20 cellular contexts compared by ENCODE assay signal in genomic region chr1:41032147-41032546, GRCh38. TPM values are rescaled to one million over a fixed set of nuclear protein-coding genes. Genes with fewer than 3 reads are reported as not detected.
DNase-seq lines count a peak whose midpoint lies in the region; ATAC-seq and TF ChIP-seq lines count a peak whose summit lies in the region.
"Had no signal": no experiment of that assay in that cellular context is flagged by ENCODE, and none has a peak within 500 bp of the region (broad histone marks: within the 10 kb centered on the region; RNA-seq: fewer than 3 reads in every experiment).

No MANE protein-coding gene starts in this region.

- peaks cover 4% of the 10 kb centered on the region for H3K9me3 Mint-ChIP-seq in activated naive CD8-positive, alpha-beta T cell treated with anti-CD3 and anti-CD28 coated beads, Interleukin-2, amount 50 U/mL, for 24 hours
- no peaks in the 10 kb centered on the region for H3K9me3 Mint-ChIP-seq in activated naive CD8-positive, alpha-beta T cell treated with anti-CD3 and anti-CD28 coated beads for 36 hours
- peaks cover 0 to 2% (median 0%) of the 10 kb centered on the region in 7 donors for H3K9me3 Mint-ChIP-seq in CD4-positive, CD25-positive, alpha-beta regulatory T cell
- no peaks in the 10 kb centered on the region for H3K9me3 Mint-ChIP-seq in endothelial cell (ENCODE audit: unreplicated experiment)
- H3K9me3 Mint-ChIP-seq: CD4-positive, alpha-beta T cell; CD8-positive, alpha-beta memory T cell; GM23338; H9 had no signal

- H3K4me1 ChIP-seq in CD4-positive, CD25-positive, alpha-beta regulatory T cell (ENCODE audit: control insufficient read depth, insufficient read depth, low read length, poor library complexity, severe bottlenecking) = no peaks in the 10 kb centered on the region
- H3K4me1 ChIP-seq: BLaER1 had no signal

- H3K27me3 Mint-ChIP-seq in activated naive CD8-positive, alpha-beta T cell treated with anti-CD3 and anti-CD28 coated beads, Interleukin-2, amount 50 U/mL, for 24 hours = no peaks in the 10 kb centered on the region
- no peaks in the 10 kb centered on the region for H3K27me3 Mint-ChIP-seq in activated naive CD8-positive, alpha-beta T cell treated with anti-CD3 and anti-CD28 coated beads for 36 hours
- H3K27me3 Mint-ChIP-seq in CD4-positive, CD25-positive, alpha-beta regulatory T cell = no peaks in the 10 kb centered on the region
- H3K27me3 Mint-ChIP-seq in endothelial cell (ENCODE audit: unreplicated experiment) = no peaks in the 10 kb centered on the region
- H3K27me3 Mint-ChIP-seq: B cell; CD4-positive, alpha-beta T cell; CD8-positive, alpha-beta memory T cell had no signal

- no peak overlapping the region for H3K4me3 ChIP-seq in CD4-positive, CD25-positive, alpha-beta regulatory T cell (ENCODE audit: low read depth, low read length)
- H3K4me3 ChIP-seq: BLaER1, GM12878, GM23338 had no signal

- no peaks in the 10 kb centered on the region for H3K9me3 ChIP-seq in CD4-positive, CD25-positive, alpha-beta regulatory T cell (ENCODE audit: control insufficient read depth in 2 of 2, low read length in 2 of 2)
- H3K9me3 ChIP-seq: BLaER1 had no signal

- no peak overlapping the region for H3K4me3 Mint-ChIP-seq in activated naive CD8-positive, alpha-beta T cell treated with anti-CD3 and anti-CD28 coated beads, Interleukin-2, amount 50 U/mL, for 24 hours
- no peak overlapping the region for H3K4me3 Mint-ChIP-seq in activated naive CD8-positive, alpha-beta T cell treated with anti-CD3 and anti-CD28 coated beads for 36 hours
- no peak overlapping the region for H3K4me3 Mint-ChIP-seq in CD4-positive, CD25-positive, alpha-beta regulatory T cell
- peak overlapping the region; percentile 49 for H3K4me3 Mint-ChIP-seq in endothelial cell (ENCODE audit: unreplicated experiment)
- H3K4me3 Mint-ChIP-seq: B cell; CD4-positive, alpha-beta T cell; CD8-positive, alpha-beta memory T cell; GM23338; H9 had no signal

- H3K4me1 Mint-ChIP-seq in activated naive CD8-positive, alpha-beta T cell treated with anti-CD3 and anti-CD28 coated beads, Interleukin-2, amount 50 U/mL, for 24 hours = no peaks in the 10 kb centered on the region
- H3K4me1 Mint-ChIP-seq in activated naive CD8-positive, alpha-beta T cell treated with anti-CD3 and anti-CD28 coated beads for 36 hours = peaks cover 1% of the 10 kb centered on the region
- H3K4me1 Mint-ChIP-seq in CD4-positive, CD25-positive, alpha-beta regulatory T cell = peaks cover 0 to 2% (median 0%) of the 10 kb centered on the region in 4 donors
- H3K4me1 Mint-ChIP-seq in endothelial cell (ENCODE audit: unreplicated experiment) = peaks cover 7% of the 10 kb centered on the region
- H3K4me1 Mint-ChIP-seq: B cell; CD8-positive, alpha-beta memory T cell had no signal

- H3K27ac ChIP-seq in CD4-positive, CD25-positive, alpha-beta regulatory T cell (ENCODE audit: insufficient read depth, low read length, poor library complexity, severe bottlenecking) = no peak overlapping the region
- H3K27ac ChIP-seq: BLaER1, C4-2B had no signal

- peak overlapping the region; percentile 29 for H3K27ac Mint-ChIP-seq in activated naive CD8-positive, alpha-beta T cell treated with anti-CD3 and anti-CD28 coated beads, Interleukin-2, amount 50 U/mL, for 24 hours
- no peak overlapping the region for H3K27ac Mint-ChIP-seq in activated naive CD8-positive, alpha-beta T cell treated with anti-CD3 and anti-CD28 coated beads for 36 hours
- peak overlapping the region in 2 of 3 donors; percentile 4 to 60 for H3K27ac Mint-ChIP-seq in CD4-positive, CD25-positive, alpha-beta regulatory T cell
- no peak overlapping the region for H3K27ac Mint-ChIP-seq in endothelial cell (ENCODE audit: unreplicated experiment)
- H3K27ac Mint-ChIP-seq: B cell; CD4-positive, alpha-beta T cell; GM23338; H9 had no signal

- peaks cover 56% of the 10 kb centered on the region for H3K36me3 ChIP-seq in CD4-positive, CD25-positive, alpha-beta regulatory T cell (ENCODE audit: control insufficient read depth, insufficient read depth, low read length)

- H3K27me3 ChIP-seq in CD4-positive, CD25-positive, alpha-beta regulatory T cell (ENCODE audit: control insufficient read depth, insufficient read depth, low read length) = no peaks in the 10 kb centered on the region
- H3K27me3 ChIP-seq: BLaER1 had no signal

- ATAC-seq in activated naive CD8-positive, alpha-beta T cell treated with anti-CD3 and anti-CD28 coated beads, Interleukin-2, amount 50 U/mL, for 24 hours = no peak
- ATAC-seq in CD4-positive, CD25-positive, alpha-beta regulatory T cell (ENCODE audit: low read depth in 2 of 2) = no peak
- ATAC-seq in sciatic nerve (no peak), GM18502 (IDR thresholded peaks at IDR 0.05; ENCODE audit: poor library complexity, unreplicated experiment) (no peak)
- ATAC-seq: GM12878, GM23338, HCT116 had no signal

- TF ChIP-seq CTCF in endothelial cell (IDR thresholded peaks at IDR 0.05; ENCODE audit: unreplicated experiment) = no peak

- intact Hi-C loops in sciatic nerve (cut with DNase I) = no loop called here

- H3K36me3 Mint-ChIP-seq in activated naive CD8-positive, alpha-beta T cell treated with anti-CD3 and anti-CD28 coated beads, Interleukin-2, amount 50 U/mL, for 24 hours (ENCODE audit: low read depth) = peaks cover 37% of the 10 kb centered on the region
- H3K36me3 Mint-ChIP-seq in activated naive CD8-positive, alpha-beta T cell treated with anti-CD3 and anti-CD28 coated beads for 36 hours = peaks cover 24% of the 10 kb centered on the region
- H3K36me3 Mint-ChIP-seq in CD4-positive, CD25-positive, alpha-beta regulatory T cell = peaks cover 35% of the 10 kb centered on the region
- H3K36me3 Mint-ChIP-seq in endothelial cell (ENCODE audit: low read depth, unreplicated experiment) = peaks cover 46% of the 10 kb centered on the region

- no peak for DNase-seq in activated naive CD8-positive, alpha-beta T cell treated with anti-CD3 and anti-CD28 coated beads, Interleukin-2, amount 50 U/mL, for 24 hours
- no peak for DNase-seq in activated naive CD8-positive, alpha-beta T cell treated with anti-CD3 and anti-CD28 coated beads for 36 hours
- DNase-seq in CD4-positive, CD25-positive, alpha-beta regulatory T cell = no peak
- no peak for DNase-seq in endothelial cell (ENCODE audit: low spot score)
- no peak for DNase-seq in sciatic nerve (ENCODE audit: low spot score)
- DNase-seq: CD4-positive, alpha-beta T cell; CD8-positive, alpha-beta memory T cell; DMS 273 treated with DMSO at 0.1 percent for 48 hours; DMS79; EL; GDM1; H9 had no signal

RNA-seq across cellular contexts. Expression of gene SLFNL1, which starts 10.6 kb away (rescaled TPM):
- total RNA-seq in activated naive CD8-positive, alpha-beta T cell treated with anti-CD3 and anti-CD28 coated beads for 36 hours = under 1 TPM; 0.08 TPM
- 0.30 TPM for total RNA-seq in CD4-positive, CD25-positive, alpha-beta regulatory T cell
- polyA plus RNA-seq in CD4-positive, CD25-positive, alpha-beta regulatory T cell = under 1 TPM in 3 of 4 donors, not detected in 1; 0.07 to 0.41 (median 0.38) TPM
- total RNA-seq in endothelial cell (ENCODE audit: unreplicated experiment) = 0.38 TPM
- total RNA-seq in sciatic nerve = 0.62 TPM
- total RNA-seq: H4 had no signal

RNA-seq across cellular contexts. Expression of gene CTPS1, which starts 52.7 kb away (rescaled TPM):
- total RNA-seq in activated naive CD8-positive, alpha-beta T cell treated with anti-CD3 and anti-CD28 coated beads for 36 hours = 100 to 1,000 TPM; 139 TPM
- 42.5 TPM for total RNA-seq in CD4-positive, CD25-positive, alpha-beta regulatory T cell
- polyA plus RNA-seq in CD4-positive, CD25-positive, alpha-beta regulatory T cell = 10 to 100 TPM; 12.5 to 14.9 (median 13.2) TPM
- total RNA-seq in endothelial cell (ENCODE audit: unreplicated experiment) (41.2 TPM), sciatic nerve (23.5 TPM)

Comparison
In these comparisons a context has a peak if more than half of its experiments do, and no peak if none do; other contexts are left out.
1. H3K27ac Mint-ChIP-seq: peak in activated naive CD8-positive, alpha-beta T cell treated with anti-CD3 and anti-CD28 coated beads, Interleukin-2, amount 50 U/mL, for 24 hours (single experiment) and CD4-positive, CD25-positive, alpha-beta regulatory T cell (2 of 3); none in activated naive CD8-positive, alpha-beta T cell treated with anti-CD3 and anti-CD28 coated beads for 36 hours (single experiment) and endothelial cell (single experiment).